Comparison of ENCODE assay signal across 12 cellular contexts in genomic region chr11:83835423-83835822, GRCh38.
DNase-seq lines count a peak whose midpoint lies in the region; ATAC-seq and TF ChIP-seq lines count a peak whose summit lies in the region.
"Had no signal": no experiment of that assay in that cellular context is flagged by ENCODE, and none has a peak within 500 bp of the region (broad histone marks: within the 10 kb centered on the region; RNA-seq: fewer than 3 reads in every experiment).

No MANE protein-coding gene starts in this region.

- WGBS in lower leg skin, 2 donors: 57 to 61% methylated on average over 1 of the region's 1 CpG

- no peak for TF ChIP-seq POLR2A in lower leg skin (IDR thresholded peaks at IDR 0.05)

- DNase-seq in kidney glomerular epithelial cell (lab: John Stamatoyannopoulos, UW): peak; percentile 4
- no peak for DNase-seq in NCI-H446 treated with DMSO at 0.1 percent for 48 hours (lab: John Stamatoyannopoulos, UW)
- DNase-seq in stimulated activated CD4-positive, alpha-beta T cell treated with anti-CD3 and anti-CD28 coated beads, Interleukin-2, amount 100 ng/mL, for 24 hours: no peak
- no peak for DNase-seq in lower leg skin (ENCODE audit: low spot score in 2 of 2)
- no peak for DNase-seq in amygdala (lab: John Stamatoyannopoulos, UW)
- DNase-seq: central memory CD4-positive, alpha-beta T cell; glutamatergic neuron; NCI-H1105 treated with DMSO at 0.1 percent for 48 hours had no signal

- TF ChIP-seq CTCF in lower leg skin (IDR thresholded peaks at IDR 0.05): no peak

- ATAC-seq in GM18873 (IDR thresholded peaks at IDR 0.05; ENCODE audit: low FRiP score, unreplicated experiment) (peak; percentile 93), GM21786 (IDR thresholded peaks at IDR 0.05; ENCODE audit: unreplicated experiment) (peak; percentile 79), HG03378 (IDR thresholded peaks at IDR 0.05; ENCODE audit: unreplicated experiment) (peak; percentile 94)

- intact Hi-C loops in lower leg skin (cut with DNase I; ENCODE audit: low total_unique reads): no loop called here

- no peak overlapping the region for H3K4me3 ChIP-seq in lower leg skin (ENCODE audit: low read depth, poor library complexity, severe bottlenecking)
- H3K4me3 ChIP-seq: SK-N-MC had no signal
